In the genomic region with DNA sequence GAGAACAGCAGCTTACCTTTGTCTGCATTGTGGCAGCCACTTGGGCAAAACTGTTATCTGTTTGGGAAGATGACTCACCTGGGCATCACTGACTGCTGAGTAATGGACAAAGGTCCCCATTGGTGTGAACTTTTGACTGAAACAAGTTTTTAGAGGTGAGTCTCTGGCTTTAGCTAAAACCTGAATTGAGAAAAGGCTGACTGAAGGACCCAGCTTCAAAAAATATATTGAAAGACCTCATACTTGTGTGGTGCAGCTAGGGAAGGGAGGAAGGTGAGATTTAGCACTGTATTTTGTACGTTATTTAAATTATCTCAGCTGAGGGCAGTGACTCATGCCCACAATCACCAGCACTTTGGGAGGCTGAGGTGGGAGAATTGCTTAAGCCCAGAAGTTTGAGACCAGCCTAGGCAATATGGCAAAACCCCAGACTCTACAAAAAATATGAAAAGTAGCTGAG, we compare ENCODE assay signal across 12 cellular contexts. TPM values are rescaled to one million over a fixed set of nuclear protein-coding genes. Genes with fewer than 3 reads are reported as not detected.
DNase-seq lines count a peak whose midpoint lies in the region; ATAC-seq, FAIRE-seq and TF ChIP-seq lines count a peak whose summit lies in the region.
"Had no signal": no experiment of that assay in that cellular context is flagged by ENCODE, and none has a peak within 500 bp of the region (broad histone marks: within the 10 kb centered on the region; RNA-seq: fewer than 3 reads in every experiment).

No MANE protein-coding gene starts in this region.

- intact Hi-C loops in GM12878 (cut with micrococcal nuclease; ENCODE audit: unreplicated experiment) (loop anchor here (10.0 kb wide), 3 partner anchors 306 to 896 kb away; no protein-coding TSS in a partner anchor), ovary (cut with DNase I) (loop anchor here (5.0 to 10.0 kb wide), 16 partner anchors 66 to 1086 kb away; no protein-coding TSS in a partner anchor)

- WGBS in GM12878 (ENCODE audit: insufficient coverage, insufficient replicate concordance, low lambda C conversion rate, missing lambda C conversion rate), result 73% methylated on average over 1 of the region's 1 CpG
- WGBS in ovary, 3 donors, result 72 to 89% (median 87%) methylated on average over 1 of the region's 1 CpG

- H3K27me3 ChIP-seq in GM12878 (replicated peaks in 1 of 2; ENCODE audit: control insufficient read depth in 2 of 2, insufficient read depth in 2 of 2, low read length in 1 of 2) (no peaks in the 10 kb centered on the region), ovary (no peaks in the 10 kb centered on the region)

- H2AFZ ChIP-seq in GM12878 (ENCODE audit: control insufficient read depth, low read depth, low read length), result no peak overlapping the region

- no peak overlapping the region for H3K4me3 Mint-ChIP-seq in activated CD4-positive, alpha-beta T cell treated with anti-CD3 and anti-CD28 coated beads, Interleukin-2, amount 10 ng/mL, durations not matched to agents 7 days and 5 days
- H3K4me3 Mint-ChIP-seq in nephron progenitor cell (no peak overlapping the region), glutamatergic neuron (ENCODE audit: unreplicated experiment) (no peak overlapping the region)
- H3K4me3 Mint-ChIP-seq in stimulated activated naive CD8-positive, alpha-beta T cell treated with anti-CD3 and anti-CD28 coated beads, Interleukin-15, amount 100 ng/mL, for 72 hours, result no peak overlapping the region

- RAD21 ChIA-PET in GM12878 (lab: Charles Lee; ENCODE audit: unreplicated experiment), result interaction anchor here (0.6 to 1.1 kb wide), 3 partner anchors 9 to 159 kb away, joined by 3 to 5 read pairs (median 3); no protein-coding TSS in a partner anchor

- SMC1A ChIA-PET in GM12878 (lab: Charles Lee; ENCODE audit: uncharacterized antibody, unreplicated experiment), result interaction anchor here (0.6 to 1.6 kb wide), 5 partner anchors 9 to 1499 kb away, joined by 3 to 7 read pairs (median 3); no protein-coding TSS in a partner anchor

- H3K27me3 Mint-ChIP-seq in activated CD4-positive, alpha-beta T cell treated with anti-CD3 and anti-CD28 coated beads, Interleukin-2, amount 10 ng/mL, durations not matched to agents 7 days and 5 days, result no peaks in the 10 kb centered on the region
- H3K27me3 Mint-ChIP-seq in nephron progenitor cell (ENCODE audit: low read depth, poor library complexity) (peaks cover 9% of the 10 kb centered on the region), glutamatergic neuron (ENCODE audit: unreplicated experiment) (peaks cover 11% of the 10 kb centered on the region)
- H3K27me3 Mint-ChIP-seq in stimulated activated naive CD8-positive, alpha-beta T cell treated with anti-CD3 and anti-CD28 coated beads, Interleukin-15, amount 100 ng/mL, for 72 hours, result no peaks in the 10 kb centered on the region

- peaks cover 4% of the 10 kb centered on the region for H3K79me2 ChIP-seq in GM12878 (ENCODE audit: control insufficient read depth, insufficient read depth, low read length)

- no peaks in the 10 kb centered on the region for H3K36me3 ChIP-seq in GM12878 (ENCODE audit: control insufficient read depth in 2 of 2, insufficient read depth in 2 of 2, low read length in 1 of 2)
- H3K36me3 ChIP-seq in ovary, result no peaks in the 10 kb centered on the region

- peak; percentile 46 for DNase-seq in activated CD4-positive, alpha-beta T cell treated with anti-CD3 and anti-CD28 coated beads for 48 hours
- no peak for DNase-seq in activated CD4-positive, alpha-beta T cell treated with anti-CD3 and anti-CD28 coated beads, Interleukin-2, amount 10 ng/mL, durations not matched to agents 7 days and 5 days
- DNase-seq in NCI-H226 (peak; percentile 77), GM12878 (ENCODE audit: low read depth, low spot score) (no peak), nephron progenitor cell (no peak), ovary (no peak), glutamatergic neuron (no peak)
- DNase-seq in stimulated activated naive CD8-positive, alpha-beta T cell treated with anti-CD3 and anti-CD28 coated beads, Interleukin-15, amount 100 ng/mL, for 72 hours, result no peak
- DNase-seq: activated CD4-positive, CD25-positive, alpha-beta regulatory T cell treated with anti-CD3 and anti-CD28 coated beads, Interleukin-2, amount 50 U/mL, for 72 hours; DMS153; NCI-H2081 had no signal

- H3K4me1 ChIP-seq in GM12878 (ENCODE audit: control insufficient read depth, insufficient read depth, low read length) (no peaks in the 10 kb centered on the region), ovary (ENCODE audit: insufficient read depth) (peaks cover 6% of the 10 kb centered on the region)

- TF ChIP-seq EP300 in GM12878 (IDR thresholded peaks at IDR 0.05; ENCODE audit: borderline replicate concordance in 1 of 2, control insufficient read depth in 1 of 2, low read depth in 2 of 2, low read length in 2 of 2), result no peak
- no peak for TF ChIP-seq EP300 in ovary (IDR thresholded peaks at IDR 0.05)

- no peaks in the 10 kb centered on the region for H3K9me3 ChIP-seq in GM12878 (replicated peaks; ENCODE audit: control insufficient read depth, insufficient read depth, low read length)
- no peaks in the 10 kb centered on the region for H3K9me3 ChIP-seq in ovary

- H3K9me3 Mint-ChIP-seq in activated CD4-positive, alpha-beta T cell treated with anti-CD3 and anti-CD28 coated beads, Interleukin-2, amount 10 ng/mL, durations not matched to agents 7 days and 5 days, result no peaks in the 10 kb centered on the region
- H3K9me3 Mint-ChIP-seq in nephron progenitor cell, result peaks cover 17% of the 10 kb centered on the region
- H3K9me3 Mint-ChIP-seq in stimulated activated naive CD8-positive, alpha-beta T cell treated with anti-CD3 and anti-CD28 coated beads, Interleukin-15, amount 100 ng/mL, for 72 hours, result no peaks in the 10 kb centered on the region
- H3K9me3 Mint-ChIP-seq in glutamatergic neuron (ENCODE audit: unreplicated experiment), result peaks cover 18% of the 10 kb centered on the region

- H3K4me3 ChIP-seq in GM12878 (no peak overlapping the region), ovary (no peak overlapping the region)

- no peaks in the 10 kb centered on the region for H4K20me1 ChIP-seq in GM12878 (ENCODE audit: control insufficient read depth, insufficient read depth)

- TF ChIP-seq POLR2A in GM12878 (IDR thresholded peaks at IDR 0.05; ENCODE audit: low read depth, low read length) (no peak), ovary (IDR thresholded peaks at IDR 0.05) (no peak)

- no peak overlapping the region for H3K27ac Mint-ChIP-seq in activated CD4-positive, alpha-beta T cell treated with anti-CD3 and anti-CD28 coated beads, Interleukin-2, amount 10 ng/mL, durations not matched to agents 7 days and 5 days
- H3K27ac Mint-ChIP-seq in nephron progenitor cell (peak overlapping the region; percentile 37), glutamatergic neuron (ENCODE audit: unreplicated experiment) (no peak overlapping the region)
- no peak overlapping the region for H3K27ac Mint-ChIP-seq in stimulated activated naive CD8-positive, alpha-beta T cell treated with anti-CD3 and anti-CD28 coated beads, Interleukin-15, amount 100 ng/mL, for 72 hours

- peaks cover 7% of the 10 kb centered on the region for H3K36me3 Mint-ChIP-seq in activated CD4-positive, alpha-beta T cell treated with anti-CD3 and anti-CD28 coated beads, Interleukin-2, amount 10 ng/mL, durations not matched to agents 7 days and 5 days (ENCODE audit: low read depth)
- H3K36me3 Mint-ChIP-seq in nephron progenitor cell (ENCODE audit: low read depth) (peaks cover 16% of the 10 kb centered on the region), glutamatergic neuron (ENCODE audit: unreplicated experiment) (peaks cover 4% of the 10 kb centered on the region)

- peaks cover 22% of the 10 kb centered on the region for H3K4me1 Mint-ChIP-seq in activated CD4-positive, alpha-beta T cell treated with anti-CD3 and anti-CD28 coated beads, Interleukin-2, amount 10 ng/mL, durations not matched to agents 7 days and 5 days
- peaks cover 50% of the 10 kb centered on the region for H3K4me1 Mint-ChIP-seq in nephron progenitor cell
- H3K4me1 Mint-ChIP-seq in stimulated activated naive CD8-positive, alpha-beta T cell treated with anti-CD3 and anti-CD28 coated beads, Interleukin-15, amount 100 ng/mL, for 72 hours, result peaks cover 19% of the 10 kb centered on the region
- peaks cover 3% of the 10 kb centered on the region for H3K4me1 Mint-ChIP-seq in glutamatergic neuron (ENCODE audit: low read depth, unreplicated experiment)

- no peak overlapping the region for H3K9ac ChIP-seq in GM12878 (ENCODE audit: control insufficient read depth, insufficient read depth, low read length)

- no peak for TF ChIP-seq RAD21 in GM12878 (IDR thresholded peaks at IDR 0.05; ENCODE audit: insufficient read depth, low read depth, low read length)

- ATAC-seq in GM12878, result no peak
- no peak for ATAC-seq in stimulated activated naive CD8-positive, alpha-beta T cell treated with anti-CD3 and anti-CD28 coated beads, Interleukin-15, amount 100 ng/mL, for 72 hours
- ATAC-seq: Right ventricle myocardium inferior had no signal

- no peak overlapping the region for H3K4me2 ChIP-seq in GM12878 (ENCODE audit: control insufficient read depth, insufficient read depth)

- BruUV-seq in GM12878 (replicated peaks; lab: Mats Ljungman, UMichigan), result no TSS peak

- FAIRE-seq in GM12878 (lab: Jason Lieb, UNC), result peak; percentile 23

- no peak overlapping the region for H3K27ac ChIP-seq in GM12878 (ENCODE audit: control insufficient read depth, insufficient read depth)
- H3K27ac ChIP-seq in ovary, result no peak overlapping the region

- POLR2A ChIA-PET in activated CD4-positive, alpha-beta T cell treated with anti-CD3 and anti-CD28 coated beads, Interleukin-2, amount 10 ng/mL, durations not matched to agents 7 days and 5 days (lab: Charles Lee), result no interaction called here
- POLR2A ChIA-PET in GM12878 (lab: Charles Lee), result no interaction called here

- TF ChIP-seq CTCF in GM12878 (IDR thresholded peaks at IDR 0.05 in 2 of 3, conservative IDR thresholded peaks at IDR 0.05 in 1 of 3; ENCODE audit: control insufficient read depth in 2 of 3, extremely low read depth in 1 of 3, insufficient read depth in 1 of 3, low read depth in 3 of 3, low read length in 3 of 3) (no peak), nephron progenitor cell (IDR thresholded peaks at IDR 0.05) (no peak), ovary (IDR thresholded peaks at IDR 0.05) (no peak), glutamatergic neuron (IDR thresholded peaks at IDR 0.05; ENCODE audit: partially characterized antibody, unreplicated experiment) (no peak)

- CTCF ChIA-PET in activated CD4-positive, alpha-beta T cell treated with anti-CD3 and anti-CD28 coated beads, Interleukin-2, amount 10 ng/mL, durations not matched to agents 7 days and 5 days (lab: Charles Lee), result interaction anchor here (1.0 to 1.4 kb wide), 3 partner anchors 9 to 18 kb away, joined by 4 to 5 read pairs (median 4); no protein-coding TSS in a partner anchor
- CTCF ChIA-PET in GM12878 (lab: Yijun Ruan, JAX), result interaction anchor here (0.9 to 1.6 kb wide), 3 partner anchors 9 to 159 kb away, joined by 4 to 11 read pairs (median 4); no protein-coding TSS in a partner anchor

- in situ Hi-C loops in GM12878 (cut with MboI), result no loop called here

RNA-seq across cellular contexts. Expression of a gene that starts 4.5 kb away (rescaled TPM):
- 10 to 100 TPM; 65.0 to 76.7 TPM for total RNA-seq in activated CD4-positive, alpha-beta T cell treated with anti-CD3 and anti-CD28 coated beads, Interleukin-2, amount 10 ng/mL, durations not matched to agents 7 days and 5 days
- 14.1 and 15.5 TPM in 2 replicates for total RNA-seq in GM12878 (2013; cell fraction: nucleolus; rRNA removed)
- 11.5 and 13.7 TPM in 2 replicates for total RNA-seq in GM12878 (2014; rRNA removed)
- 3.0 and 3.3 TPM in 2 replicates for total RNA-seq in GM12878 (2014; rRNA removed; fragmentation: Illumina TruSeq; extraction: Trizol)
- 18.0 and 20.0 TPM in 2 replicates for total RNA-seq in GM12878 (2021)
- 2.8 TPM for polyA plus RNA-seq in GM12878 (2011; ENCODE audit: low read depth)
- 8.1 and 9.8 TPM in 2 replicates for polyA plus RNA-seq in GM12878 (2011; rRNA removed)
- polyA plus RNA-seq in GM12878 (2011; cell fraction: cytosol; rRNA removed), result 4.7 and 7.7 TPM in 2 replicates
- 11.2 and 14.7 TPM in 2 replicates for polyA plus RNA-seq in GM12878 (2011; cell fraction: nucleus; rRNA removed)
- polyA plus RNA-seq in GM12878 (2012), result 6.4 and 7.1 TPM in 2 replicates
- 8.9 and 9.9 TPM in 2 replicates for polyA plus RNA-seq in GM12878 (2014; fragmentation: Illumina TruSeq; extraction: Trizol)
- under 1 TPM; 0.08 to 0.49 TPM for polyA plus RNA-seq in GM12878 (2014; fragmentation: Nextera tagmentation; extraction: Ambion mirVana)
- 8.5 and 11.2 TPM in 2 replicates for polyA plus RNA-seq in GM12878 (2014; rRNA removed)
- polyA plus RNA-seq in GM12878 (2016; fragmentation: Nextera tagmentation; extraction: Ambion mirVana), result 1 to 10 TPM; 3.1 to 6.0 TPM
- 2.9 and 4.4 TPM in 2 replicates for polyA minus RNA-seq in GM12878 (2011; rRNA and poly(A)+ RNA removed)
- polyA minus RNA-seq in GM12878 (2011; cell fraction: cytosol; rRNA and poly(A)+ RNA removed), result 6.4 and 9.0 TPM in 2 replicates
- polyA minus RNA-seq in GM12878 (2011; cell fraction: nucleus; rRNA and poly(A)+ RNA removed), result 10.4 and 20.6 TPM in 2 replicates
- total RNA-seq in ovary, result 100 to 1,000 TPM; 164 to 350 (median 215) TPM
- 100 to 1,000 TPM; 304 to 329 TPM for polyA plus RNA-seq in ovary
- 66.5 TPM for total RNA-seq in glutamatergic neuron (ENCODE audit: unreplicated experiment)

Comparison
In these comparisons a context has a peak if more than half of its experiments do, and no peak if none do; other contexts are left out.
1. DNase-seq: peak in activated CD4-positive, alpha-beta T cell treated with anti-CD3 and anti-CD28 coated beads for 48 hours (single experiment) and NCI-H226 (single experiment); none in activated CD4-positive, alpha-beta T cell treated with anti-CD3 and anti-CD28 coated beads, Interleukin-2, amount 10 ng/mL, durations not matched to agents 7 days and 5 days (single experiment), GM12878 (single experiment), nephron progenitor cell (single experiment), ovary (0 of 5), stimulated activated naive CD8-positive, alpha-beta T cell treated with anti-CD3 and anti-CD28 coated beads, Interleukin-15, amount 100 ng/mL, for 72 hours (0 of 2) and glutamatergic neuron (single experiment).